In the genomic region with DNA sequence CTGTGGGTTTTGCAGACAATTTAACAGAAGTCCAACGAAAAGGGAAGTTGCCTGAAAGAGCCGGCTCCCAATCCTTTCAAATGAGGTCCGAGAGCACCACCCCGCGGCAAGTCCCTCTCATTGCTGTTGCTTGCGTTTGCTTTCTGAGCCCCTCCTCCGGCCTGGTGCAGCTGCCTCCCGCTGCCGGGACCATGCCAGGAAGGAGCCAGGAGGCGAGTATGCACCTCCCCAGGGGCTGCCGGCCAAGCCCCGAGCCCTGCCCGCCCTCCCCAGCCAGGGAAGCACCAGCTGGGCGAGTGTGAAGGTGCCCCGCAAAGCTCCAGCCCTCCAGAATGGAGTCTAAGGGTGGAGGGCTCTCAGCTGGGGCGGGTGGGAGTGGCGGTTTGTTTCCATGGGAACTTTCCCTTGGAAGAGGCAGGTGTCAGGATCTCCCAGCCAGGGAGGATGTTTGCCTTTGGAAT, we compare ENCODE assay signal across 8 cellular contexts. TPM values are rescaled to one million over a fixed set of nuclear protein-coding genes. Genes with fewer than 3 reads are reported as not detected.
A peak's percentile ranks its signal among the peaks of the same experiment; 100 is the strongest.
DNase-seq lines count a peak whose midpoint lies in the region; ATAC-seq and TF ChIP-seq lines count a peak whose summit lies in the region.

No MANE protein-coding gene starts in this region.

- 0% methylated on average over 8 of the region's 17 CpGs for WGBS in mammary epithelial cell (ENCODE audit: low coverage, missing lambda C conversion rate)

- in situ Hi-C loops in mammary epithelial cell (cut with MboI; ENCODE audit: low sequenced_read_pairs in 2 of 2), result loop anchor here (5.0 to 10.0 kb wide), 2 partner anchors 1688 to 1690 kb away; no protein-coding TSS in a partner anchor

- no peaks in the 10 kb centered on the region for H4K20me1 ChIP-seq in mammary epithelial cell (ENCODE audit: insufficient read depth, low read length)

- H3K79me2 ChIP-seq in mammary epithelial cell (ENCODE audit: insufficient read depth, low read length), result no peaks in the 10 kb centered on the region

- TF ChIP-seq CTCF in GM12864 (IDR thresholded peaks at IDR 0.05; ENCODE audit: low read depth, low read length, missing control alignments) (peak; percentile 84), mammary epithelial cell (conservative IDR thresholded peaks at IDR 0.05 in 1 of 2, IDR thresholded peaks at IDR 0.05 in 1 of 2; ENCODE audit: extremely low read depth in 1 of 2, insufficient read depth in 1 of 2, low read depth in 1 of 2, low read length in 2 of 2) (peak; percentile 85 to 88), kidney epithelial cell (IDR thresholded peaks at IDR 0.05; ENCODE audit: insufficient read depth, low read length, poor library complexity, severe bottlenecking) (peak; percentile 82)

- H3K9me3 ChIP-seq in T-helper 17 cell (ENCODE audit: control insufficient read depth, low read length, poor library complexity, severe bottlenecking), result no peaks in the 10 kb centered on the region
- no peaks in the 10 kb centered on the region for H3K9me3 ChIP-seq in mammary epithelial cell (replicated peaks; ENCODE audit: insufficient read depth, low read length)

- H3K4me2 ChIP-seq in mammary epithelial cell (ENCODE audit: insufficient read depth, low read depth, low read length), result peak overlapping the region; percentile 47

- peaks cover 3% of the 10 kb centered on the region for H3K4me1 Mint-ChIP-seq in T-helper 17 cell

- no peak overlapping the region for H3K4me3 ChIP-seq in GM12864 (ENCODE audit: low read depth, low read length)
- H3K4me3 ChIP-seq in mammary epithelial cell (replicated peaks in 1 of 3; ENCODE audit: insufficient read depth in 1 of 3, low read depth in 2 of 3, low read length in 3 of 3), result no peak overlapping the region
- H3K4me3 ChIP-seq in kidney epithelial cell (ENCODE audit: low read depth, low read length), result no peak overlapping the region

- H3K9ac ChIP-seq in mammary epithelial cell (ENCODE audit: insufficient read depth, low read length), result no peak overlapping the region

- peaks cover 66% of the 10 kb centered on the region for H3K27me3 Mint-ChIP-seq in T-helper 17 cell

- H3K4me1 ChIP-seq in mammary epithelial cell (ENCODE audit: insufficient read depth, low read length), result peaks cover 11% of the 10 kb centered on the region

- DNase-seq in GM12864 (ENCODE audit: low read depth), result peak; percentile 24
- peak; percentile 69 for DNase-seq in NCI-H2029 (lab: John Stamatoyannopoulos, UW)
- peak in 1 of 3 donors; percentile 36 for DNase-seq in T-helper 17 cell
- DNase-seq in mammary epithelial cell, result peak; percentile 66
- DNase-seq in kidney epithelial cell (ENCODE audit: low read depth), result no peak
- DNase-seq in stimulated activated CD4-positive, alpha-beta T cell treated with anti-CD3 and anti-CD28 coated beads, Interleukin-2, amount 100 ng/mL, for 24 hours, result peak; percentile 59 to 79
- DNase-seq in mesenteric fat pad (ENCODE audit: low spot score), result no peak

- H3K27ac ChIP-seq in mammary epithelial cell (ENCODE audit: insufficient read depth, low read depth, low read length), result no peak overlapping the region

- intact Hi-C loops in mammary epithelial cell (cut with micrococcal nuclease), result loop anchor here (1.0 kb wide), 2 partner anchors 1189 to 1685 kb away; no protein-coding TSS in a partner anchor

- no TSS peak for BruUV-seq in mammary epithelial cell (replicated peaks; lab: Mats Ljungman, UMichigan)

- no peak overlapping the region for H3K27ac Mint-ChIP-seq in T-helper 17 cell

- ATAC-seq in HG02852 (IDR thresholded peaks at IDR 0.05; ENCODE audit: unreplicated experiment) (peak; percentile 84), T-helper 17 cell (peak; percentile 63)

- H3K4me3 Mint-ChIP-seq in T-helper 17 cell, result no peak overlapping the region

- CTCF ChIA-PET in mammary epithelial cell (lab: Charles Lee; ENCODE audit: low non-redundant PET), result no interaction called here

- no peak overlapping the region for H2AFZ ChIP-seq in mammary epithelial cell (ENCODE audit: low read depth, low read length)

- H3K27me3 ChIP-seq in mammary epithelial cell (ENCODE audit: insufficient read depth, low read length), result no peaks in the 10 kb centered on the region
- H3K27me3 ChIP-seq in kidney epithelial cell (ENCODE audit: control insufficient read depth, insufficient read depth, low read length), result peaks cover 16% of the 10 kb centered on the region

- H3K36me3 ChIP-seq in mammary epithelial cell (ENCODE audit: insufficient read depth, low read length), result no peaks in the 10 kb centered on the region
- H3K36me3 ChIP-seq in kidney epithelial cell (ENCODE audit: control insufficient read depth, insufficient read depth, low read length), result no peaks in the 10 kb centered on the region

- dilution Hi-C loops in mammary epithelial cell (cut with HindIII; ENCODE audit: low sequenced_read_pairs), result no loop called here

- H3K36me3 Mint-ChIP-seq in T-helper 17 cell (ENCODE audit: low read depth), result peaks cover 6% of the 10 kb centered on the region

RNA-seq across cellular contexts. Expression of gene PPP2R2D, which starts 25.8 kb away (rescaled TPM):
- total RNA-seq in T-helper 17 cell (10 to 100 TPM; 34.5 to 36.6 TPM), mammary epithelial cell (10 to 100 TPM; 33.7 to 36.5 TPM), kidney epithelial cell (37.4 and 38.5 TPM in 2 replicates), mesenteric fat pad (27.4 TPM)
- 42.4 TPM for polyA plus RNA-seq in mammary epithelial cell
- polyA minus RNA-seq in mammary epithelial cell, result 63.3 TPM

Comparison
In these comparisons a context has a peak if more than half of its experiments do, and no peak if none do; other contexts are left out.
1. DNase-seq: peak in GM12864 (single experiment), NCI-H2029 (single experiment), mammary epithelial cell (single experiment) and stimulated activated CD4-positive, alpha-beta T cell treated with anti-CD3 and anti-CD28 coated beads, Interleukin-2, amount 100 ng/mL, for 24 hours (2 of 2); none in kidney epithelial cell (single experiment) and mesenteric fat pad (single experiment).
2. Peak in every context shown above with its lines, with median percentiles within 50 percentile points of each other: CTCF ChIP-seq.